14 cellular contexts compared by ENCODE assay signal in genomic region chr18:69839989-69840388, GRCh38.
"Had no signal": no experiment of that assay in that cellular context is flagged by ENCODE, and none has a peak within 500 bp of the region (broad histone marks: within the 10 kb centered on the region; RNA-seq: fewer than 3 reads in every experiment).

No MANE protein-coding gene starts in this region.

- H3K36me3 ChIP-seq: breast epithelium, esophagus muscularis mucosa, tibial artery, uterus had no signal

- DNase-seq: activated CD4-positive, alpha-beta memory T cell treated with anti-CD3 and anti-CD28 coated beads for 36 hours; activated gamma-delta T cell treated with Interleukin-2 at 50 U/mL for 16 hours; activated naive CD8-positive, alpha-beta T cell treated with anti-CD3 and anti-CD28 coated beads for 36 hours; activated T-cell treated with anti-CD3 and anti-CD28 coated beads, Interleukin-2, amount 50 U/mL, for 48 hours; head of caudate nucleus; left colon; natural killer cell; T1000; tibial artery; uterus had no signal

- H3K9me3 Mint-ChIP-seq: activated CD4-positive, alpha-beta memory T cell treated with anti-CD3 and anti-CD28 coated beads for 36 hours; activated naive CD8-positive, alpha-beta T cell treated with anti-CD3 and anti-CD28 coated beads for 36 hours; natural killer cell had no signal

- H3K4me3 ChIP-seq: breast epithelium, esophagus muscularis mucosa, lung, tibial artery, uterus had no signal

- H3K9me3 ChIP-seq: breast epithelium, esophagus muscularis mucosa, tibial artery, uterus had no signal

- H3K27ac ChIP-seq: breast epithelium, esophagus muscularis mucosa, tibial artery, uterus, VCaP had no signal

- H3K27me3 Mint-ChIP-seq: activated CD4-positive, alpha-beta memory T cell treated with anti-CD3 and anti-CD28 coated beads for 36 hours; activated naive CD8-positive, alpha-beta T cell treated with anti-CD3 and anti-CD28 coated beads for 36 hours had no signal

- ATAC-seq: natural killer cell had no signal

- H3K4me1 ChIP-seq: breast epithelium, esophagus muscularis mucosa, tibial artery, uterus had no signal

- H3K4me3 Mint-ChIP-seq: activated CD4-positive, alpha-beta memory T cell treated with anti-CD3 and anti-CD28 coated beads for 36 hours; activated naive CD8-positive, alpha-beta T cell treated with anti-CD3 and anti-CD28 coated beads for 36 hours; natural killer cell had no signal

- H3K27ac Mint-ChIP-seq: activated CD4-positive, alpha-beta memory T cell treated with anti-CD3 and anti-CD28 coated beads for 36 hours; activated naive CD8-positive, alpha-beta T cell treated with anti-CD3 and anti-CD28 coated beads for 36 hours; natural killer cell had no signal

- H3K4me1 Mint-ChIP-seq: activated naive CD8-positive, alpha-beta T cell treated with anti-CD3 and anti-CD28 coated beads for 36 hours had no signal
